Comparison of ENCODE assay signal across 10 cellular contexts in genomic region chr1:209150114-209150513, GRCh38.
A peak's percentile ranks its signal among the peaks of the same experiment; 100 is the strongest.
DNase-seq lines count a peak whose midpoint lies in the region; ATAC-seq and TF ChIP-seq lines count a peak whose summit lies in the region.
"Had no signal": no experiment of that assay in that cellular context is flagged by ENCODE, and none has a peak within 500 bp of the region (broad histone marks: within the 10 kb centered on the region; RNA-seq: fewer than 3 reads in every experiment).

No MANE protein-coding gene starts in this region.

- intact Hi-C loops in natural killer cell (cut with micrococcal nuclease): no loop called here

- H3K36me3 Mint-ChIP-seq in natural killer cell: no peaks in the 10 kb centered on the region

- no peak overlapping the region for H3K9ac ChIP-seq in neural cell (ENCODE audit: low read length)

- no peaks in the 10 kb centered on the region for H3F3A ChIP-seq in neural cell (ENCODE audit: insufficient read depth, low read length, poor library complexity, severe bottlenecking)

- ATAC-seq in GM21423 (IDR thresholded peaks at IDR 0.05; ENCODE audit: unreplicated experiment) (no peak), natural killer cell (no peak)

- no peaks in the 10 kb centered on the region for H3K27me3 ChIP-seq in neural cell (ENCODE audit: insufficient read depth, low read depth, low read length)

- H2AFZ ChIP-seq in neural cell (ENCODE audit: low read depth, low read length): no peak overlapping the region

- H3K4me1 Mint-ChIP-seq in natural killer cell: no peaks in the 10 kb centered on the region

- H3K4me3 ChIP-seq in cardiac fibroblast (replicated peaks in 1 of 2; ENCODE audit: low read depth in 2 of 2, low read length in 2 of 2) (no peak overlapping the region), neural cell (ENCODE audit: low read length) (no peak overlapping the region)
- H3K4me3 ChIP-seq: HAP-1 had no signal

- H3K27ac Mint-ChIP-seq in natural killer cell: no peak overlapping the region

- H3K9me2 ChIP-seq in neural cell (ENCODE audit: insufficient read depth, low read length): no peaks in the 10 kb centered on the region

- no peaks in the 10 kb centered on the region for H3K27me3 Mint-ChIP-seq in natural killer cell (ENCODE audit: low read depth in 2 of 2)

- H3K36me3 ChIP-seq in neural cell (ENCODE audit: insufficient read depth, low read length): no peaks in the 10 kb centered on the region
- H3K36me3 ChIP-seq: HAP-1 had no signal

- H3K79me2 ChIP-seq in neural cell (replicated peaks; ENCODE audit: insufficient read depth, low read length): no peaks in the 10 kb centered on the region

- H4K20me1 ChIP-seq in neural cell (ENCODE audit: insufficient read depth): no peaks in the 10 kb centered on the region

- no peak overlapping the region for H3K27ac ChIP-seq in neural cell (ENCODE audit: low read length)

- H3K4me2 ChIP-seq in neural cell (ENCODE audit: low read length): no peak overlapping the region

- no peak for TF ChIP-seq RAD21 in neural cell (conservative IDR thresholded peaks at IDR 0.05)

- no peaks in the 10 kb centered on the region for H3K9me3 ChIP-seq in neural cell (ENCODE audit: low read length)
- H3K9me3 ChIP-seq: HAP-1 had no signal

- no peak overlapping the region for H3K4me3 Mint-ChIP-seq in natural killer cell

- no peaks in the 10 kb centered on the region for H3K9me3 Mint-ChIP-seq in natural killer cell

- DNase-seq in H4 (ENCODE audit: low spot score) (peak; percentile 30), NCI-H1048 (lab: John Stamatoyannopoulos, UW) (peak; percentile 28), cardiac fibroblast (ENCODE audit: low read depth in 2 of 2) (peak; percentile 31 to 41), NCI-H2107 treated with DMSO at 0.1 percent for 48 hours (lab: John Stamatoyannopoulos, UW; ENCODE audit: unreplicated experiment) (no peak), natural killer cell (no peak), hippocampal formation (lab: John Stamatoyannopoulos, UW) (no peak)
- DNase-seq: NCI-H1105 had no signal

- TF ChIP-seq CTCF in cardiac fibroblast (IDR thresholded peaks at IDR 0.05; ENCODE audit: low read depth, low read length) (no peak), neural cell (IDR thresholded peaks at IDR 0.05; ENCODE audit: poor library complexity, severe bottlenecking) (no peak), natural killer cell (IDR thresholded peaks at IDR 0.05) (no peak)

- TF ChIP-seq EP300 in neural cell (conservative IDR thresholded peaks at IDR 0.05; ENCODE audit: poor library complexity, severe bottlenecking): no peak

TF ChIP-seq in neural cell, 6 proteins besides CTCF, POLR2A, EP300 and RAD21:
- TF ChIP-seq REST (IDR thresholded peaks at IDR 0.05; ENCODE audit: borderline replicate concordance) (peak; percentile 73), TAF1 (IDR thresholded peaks at IDR 0.05; ENCODE audit: low read depth) (no peak)

Comparison
In these comparisons a context has a peak if more than half of its experiments do, and no peak if none do; other contexts are left out.
1. DNase-seq: peak in H4 (single experiment), NCI-H1048 (single experiment) and cardiac fibroblast (2 of 2); none in NCI-H2107 treated with DMSO at 0.1 percent for 48 hours (single experiment), natural killer cell (single experiment) and hippocampal formation (0 of 2).